Comparison of ENCODE assay signal across 8 cellular contexts in genomic region chr3:194003128-194004057, GRCh38.
DNase-seq lines count a peak whose midpoint lies in the region; ATAC-seq, FAIRE-seq and TF ChIP-seq lines count a peak whose summit lies in the region.

No MANE protein-coding gene starts in this region.

- peaks cover 21% of the 10 kb centered on the region for H3K4me1 Mint-ChIP-seq in activated naive CD8-positive, alpha-beta T cell treated with anti-CD3 and anti-CD28 coated beads, Interleukin-2, amount 50 U/mL, for 24 hours

- intact Hi-C loops in heart left ventricle (cut with DNase I), result loop anchor here (1.0 to 10.0 kb wide), 19 partner anchors 67 to 311 kb away; partner anchors contain the start of gene HES1 (in 4 of the 10)
- intact Hi-C loops in pancreas (cut with DNase I), result loop anchor here in 1 of 3 donors (10.0 kb wide), 1 partner anchor 131 kb away; the partner anchor contains the start of gene HES1

- peak overlapping the region; percentile 9 for H3K27ac Mint-ChIP-seq in activated naive CD8-positive, alpha-beta T cell treated with anti-CD3 and anti-CD28 coated beads, Interleukin-2, amount 50 U/mL, for 24 hours

- H3K4me1 ChIP-seq in heart left ventricle (peaks cover 0 to 42% (median 31%) of the 10 kb centered on the region in 12 donors), pancreas (peaks cover 19 to 25% (median 22%) of the 10 kb centered on the region in 3 donors)

- POLR2A ChIA-PET in BJ (lab: Charles Lee), result interaction anchor here (0.6 kb wide), 1 partner anchor 12 kb away, joined by 3 read pairs; no protein-coding TSS in a partner anchor

- no peaks in the 10 kb centered on the region for H3K9me3 ChIP-seq in heart left ventricle
- H3K9me3 ChIP-seq in pancreas, result no peaks in the 10 kb centered on the region

- H3K27me3 ChIP-seq in BJ (ENCODE audit: control insufficient read depth, insufficient read depth, low read length) (peaks cover 18% of the 10 kb centered on the region), heart left ventricle (peaks cover 0 to 13% (median 0%) of the 10 kb centered on the region in 9 donors), pancreas (no peaks in the 10 kb centered on the region)

- H3K27ac ChIP-seq in heart left ventricle, result peak overlapping the region; percentile 40 to 85 (median 74)
- H3K27ac ChIP-seq in pancreas, result peak overlapping the region; percentile 66 to 86 (median 70)

- DNase-seq in BJ (ENCODE audit: low read depth) (peak; percentile 78), NOMO-1 (lab: John Stamatoyannopoulos, UW; ENCODE audit: unreplicated experiment in 2 of 2) (peak; percentile 96 to 99), heart left ventricle (peak; percentile 92 to 95 (median 93)), pancreas (peak; percentile 82 to 88 (median 85))
- peak; percentile 57 for DNase-seq in activated naive CD8-positive, alpha-beta T cell treated with anti-CD3 and anti-CD28 coated beads, Interleukin-2, amount 50 U/mL, for 24 hours

- no peaks in the 10 kb centered on the region for H3K9me3 Mint-ChIP-seq in activated naive CD8-positive, alpha-beta T cell treated with anti-CD3 and anti-CD28 coated beads, Interleukin-2, amount 50 U/mL, for 24 hours

- TF ChIP-seq POLR2A in heart left ventricle (IDR thresholded peaks at IDR 0.05), result no peak

- TF ChIP-seq CTCF in BJ (IDR thresholded peaks at IDR 0.05; ENCODE audit: insufficient read depth, low read depth, low read length), result no peak
- no peak for TF ChIP-seq CTCF in heart left ventricle (IDR thresholded peaks at IDR 0.05)
- no peak for TF ChIP-seq CTCF in pancreas (IDR thresholded peaks at IDR 0.05)

- peaks cover 42% of the 10 kb centered on the region for H3K27me3 Mint-ChIP-seq in activated naive CD8-positive, alpha-beta T cell treated with anti-CD3 and anti-CD28 coated beads, Interleukin-2, amount 50 U/mL, for 24 hours

- H3K36me3 Mint-ChIP-seq in activated naive CD8-positive, alpha-beta T cell treated with anti-CD3 and anti-CD28 coated beads, Interleukin-2, amount 50 U/mL, for 24 hours (ENCODE audit: low read depth), result no peaks in the 10 kb centered on the region

- H3K36me3 ChIP-seq in BJ (ENCODE audit: control insufficient read depth, insufficient read depth, low read length) (no peaks in the 10 kb centered on the region), heart left ventricle (no peaks in the 10 kb centered on the region), pancreas (no peaks in the 10 kb centered on the region)

- ATAC-seq in GM19035 (IDR thresholded peaks at IDR 0.05; ENCODE audit: unreplicated experiment) (peak; percentile 57), HG03159 (IDR thresholded peaks at IDR 0.05; ENCODE audit: unreplicated experiment) (peak; percentile 78), heart left ventricle (peak; percentile 85 to 95 (median 94)), pancreas (peak; percentile 85 to 91 (median 87)), GM18870 (IDR thresholded peaks at IDR 0.05; ENCODE audit: unreplicated experiment) (no peak)
- ATAC-seq in activated naive CD8-positive, alpha-beta T cell treated with anti-CD3 and anti-CD28 coated beads, Interleukin-2, amount 50 U/mL, for 24 hours, result peak; percentile 89

- CTCF ChIA-PET in BJ (lab: Yijun Ruan, JAX), result interaction anchor here (0.8 to 1.3 kb wide), 5 partner anchors 9 to 222 kb away, joined by 3 to 8 read pairs (median 3); no protein-coding TSS in a partner anchor

- peak overlapping the region; percentile 61 for H3K4me3 Mint-ChIP-seq in activated naive CD8-positive, alpha-beta T cell treated with anti-CD3 and anti-CD28 coated beads, Interleukin-2, amount 50 U/mL, for 24 hours

- H3K4me3 ChIP-seq in BJ (ENCODE audit: low read depth, low read length) (peak overlapping the region; percentile 26), heart left ventricle (peak overlapping the region in 11 of 12 donors; percentile 1 to 54 (median 51)), pancreas (peak overlapping the region in 3 of 4 donors; percentile 6 to 42 (median 30))

- no peak for FAIRE-seq in pancreas (lab: Jason Lieb, UNC)

- WGBS in heart left ventricle, 4 donors, result 6 to 8% (median 7%) methylated on average over 51 to 57 of the region's 57 CpGs
- 6 to 7% methylated on average over 56 to 57 of the region's 57 CpGs for whole genome bisulfite sequencing in pancreas, 2 donors
